ENCODE assay signal across 20 cellular contexts in genomic region chr6:7392402-7392801, GRCh38. TPM values are rescaled to one million over a fixed set of nuclear protein-coding genes. Genes with fewer than 3 reads are reported as not detected.
DNase-seq lines count a peak whose midpoint lies in the region; ATAC-seq and TF ChIP-seq lines count a peak whose summit lies in the region.
"Had no signal": no experiment of that assay in that cellular context is flagged by ENCODE, and none has a peak within 500 bp of the region (broad histone marks: within the 10 kb centered on the region; RNA-seq: fewer than 3 reads in every experiment).

No MANE protein-coding gene starts in this region.

- no peaks in the 10 kb centered on the region for H3K9me3 Mint-ChIP-seq in CD4-positive, CD25-positive, alpha-beta regulatory T cell
- no peaks in the 10 kb centered on the region for H3K9me3 Mint-ChIP-seq in activated naive CD8-positive, alpha-beta T cell treated with anti-CD3 and anti-CD28 coated beads for 36 hours

- H3K9me3 ChIP-seq in CD4-positive, CD25-positive, alpha-beta regulatory T cell (ENCODE audit: control insufficient read depth in 2 of 2, low read length in 2 of 2) = no peaks in the 10 kb centered on the region
- no peaks in the 10 kb centered on the region for H3K9me3 ChIP-seq in GM23248 (ENCODE audit: low read depth)
- H3K9me3 ChIP-seq in mesenchymal stem cell (ENCODE audit: control insufficient read depth, low read length) = no peaks in the 10 kb centered on the region
- no peaks in the 10 kb centered on the region for H3K9me3 ChIP-seq in colonic mucosa
- no peaks in the 10 kb centered on the region for H3K9me3 ChIP-seq in heart right ventricle
- H3K9me3 ChIP-seq: esophagus squamous epithelium, ovary, sigmoid colon, SK-N-SH, thyroid gland had no signal

- no peak overlapping the region for H4K91ac ChIP-seq in mesenchymal stem cell (ENCODE audit: low read length)

- H3K4me3 ChIP-seq in CD4-positive, CD25-positive, alpha-beta regulatory T cell (ENCODE audit: low read depth, low read length) = no peak overlapping the region
- H3K4me3 ChIP-seq in GM23248 = no peak overlapping the region
- no peak overlapping the region for H3K4me3 ChIP-seq in mesenchymal stem cell (ENCODE audit: insufficient read depth in 1 of 2, low read depth in 1 of 2, low read length in 2 of 2)
- H3K4me3 ChIP-seq in colonic mucosa = no peak overlapping the region
- no peak overlapping the region for H3K4me3 ChIP-seq in heart right ventricle
- H3K4me3 ChIP-seq: esophagus squamous epithelium, ovary, sigmoid colon, thyroid gland had no signal

- H3K4ac ChIP-seq in mesenchymal stem cell (ENCODE audit: low read depth in 1 of 2, low read length in 2 of 2) = no peak overlapping the region

- no peak overlapping the region for H3K23ac ChIP-seq in mesenchymal stem cell (ENCODE audit: low read length in 2 of 2)

- H3K9ac ChIP-seq in GM23248 = no peak overlapping the region
- peak overlapping the region; percentile 45 for H3K9ac ChIP-seq in mesenchymal stem cell (ENCODE audit: low read length)
- H3K9ac ChIP-seq in colonic mucosa (ENCODE audit: low read depth in 2 of 2, low read length in 2 of 2) = no peak overlapping the region
- H3K9ac ChIP-seq: SK-N-SH had no signal

- H3K4me1 Mint-ChIP-seq in CD4-positive, CD25-positive, alpha-beta regulatory T cell = peaks cover 20 to 54% (median 32%) of the 10 kb centered on the region in 4 donors
- H3K4me1 Mint-ChIP-seq in activated naive CD8-positive, alpha-beta T cell treated with anti-CD3 and anti-CD28 coated beads for 36 hours = peaks cover 43% of the 10 kb centered on the region

- H3K18ac ChIP-seq in mesenchymal stem cell (ENCODE audit: low read depth in 1 of 2, low read length in 2 of 2) = no peak overlapping the region

- intact Hi-C loops in colonic mucosa (cut with DNase I) (loop anchor here (10.0 kb wide), 1 partner anchor 222 kb away; no protein-coding TSS in a partner anchor), heart right ventricle (cut with DNase I) (loop anchor here in 2 of 10 donors (10.0 kb wide), 2 partner anchors 118 to 222 kb away; no protein-coding TSS in a partner anchor)

- H4K8ac ChIP-seq in mesenchymal stem cell (ENCODE audit: low read length) = no peak overlapping the region

- peaks cover 8% of the 10 kb centered on the region for H3K79me1 ChIP-seq in mesenchymal stem cell (replicated peaks; ENCODE audit: low read length, poor library complexity, severe bottlenecking)

- no peak for TF ChIP-seq CTCF in colonic mucosa (IDR thresholded peaks at IDR 0.05)
- TF ChIP-seq CTCF in heart right ventricle (IDR thresholded peaks at IDR 0.05) = no peak

- H3K4me3 Mint-ChIP-seq in CD4-positive, CD25-positive, alpha-beta regulatory T cell = peak overlapping the region in 2 of 4 donors; percentile 71 to 93
- H3K4me3 Mint-ChIP-seq in activated naive CD8-positive, alpha-beta T cell treated with anti-CD3 and anti-CD28 coated beads for 36 hours = peak overlapping the region; percentile 48

- H3F3A ChIP-seq in GM23248 (ENCODE audit: insufficient read depth) = peaks cover 21% of the 10 kb centered on the region

- in situ Hi-C loops in GM23248 (cut with MboI) = no loop called here

- H2AFZ ChIP-seq in GM23248 (no peak overlapping the region), mesenchymal stem cell (ENCODE audit: low read depth, low read length) (no peak overlapping the region)

- peak overlapping the region in 2 of 3 donors; percentile 5 to 77 for H3K27ac Mint-ChIP-seq in CD4-positive, CD25-positive, alpha-beta regulatory T cell
- no peak overlapping the region for H3K27ac Mint-ChIP-seq in activated naive CD8-positive, alpha-beta T cell treated with anti-CD3 and anti-CD28 coated beads for 36 hours

- no peaks in the 10 kb centered on the region for H4K20me1 ChIP-seq in GM23248 (ENCODE audit: insufficient read depth)

- DNase-seq in CD4-positive, CD25-positive, alpha-beta regulatory T cell = no peak
- DNase-seq in GM23248 = peak; percentile 44
- DNase-seq in activated naive CD8-positive, alpha-beta T cell treated with anti-CD3 and anti-CD28 coated beads for 36 hours = no peak
- DNase-seq in mesenchymal stem cell = peak; percentile 24
- no peak for DNase-seq in colonic mucosa
- DNase-seq in heart right ventricle = no peak
- DNase-seq: activated effector memory CD4-positive, alpha-beta T cell treated with Interleukin-2 at 50 U/mL for 16 hours; esophagus squamous epithelium; hypothalamus; kidney glomerular epithelial cell; NCI-H1092 treated with DMSO at 0.1 percent for 48 hours; NCI-H526; ovary; sigmoid colon; stimulated activated CD4-positive, alpha-beta T cell treated with anti-CD3 and anti-CD28 coated beads, Interleukin-4, amount 100 ng/mL, for 4 hours; thyroid gland had no signal

- H3K27ac ChIP-seq in CD4-positive, CD25-positive, alpha-beta regulatory T cell (ENCODE audit: insufficient read depth, low read length, poor library complexity, severe bottlenecking) = no peak overlapping the region
- H3K27ac ChIP-seq in GM23248 (no peak overlapping the region), mesenchymal stem cell (ENCODE audit: low read length, poor library complexity, severe bottlenecking) (no peak overlapping the region), colonic mucosa (no peak overlapping the region), heart right ventricle (no peak overlapping the region)
- H3K27ac ChIP-seq: esophagus squamous epithelium, ovary, sigmoid colon, thyroid gland had no signal

- no peaks in the 10 kb centered on the region for H3K27me3 Mint-ChIP-seq in CD4-positive, CD25-positive, alpha-beta regulatory T cell
- H3K27me3 Mint-ChIP-seq in activated naive CD8-positive, alpha-beta T cell treated with anti-CD3 and anti-CD28 coated beads for 36 hours = no peaks in the 10 kb centered on the region

- H2BK5ac ChIP-seq in mesenchymal stem cell (ENCODE audit: low read depth, low read length, poor library complexity, severe bottlenecking) = no peak overlapping the region

- H2AK5ac ChIP-seq in mesenchymal stem cell (ENCODE audit: low read length, severe bottlenecking) = no peak overlapping the region

- H2BK120ac ChIP-seq in mesenchymal stem cell (ENCODE audit: low read depth, low read length) = no peak overlapping the region

- peaks cover 67% of the 10 kb centered on the region for H3K79me2 ChIP-seq in GM23248 (ENCODE audit: insufficient read depth)

- H2BK15ac ChIP-seq in mesenchymal stem cell (ENCODE audit: low read depth, poor library complexity, severe bottlenecking) = no peak overlapping the region

- no peaks in the 10 kb centered on the region for H3K27me3 ChIP-seq in CD4-positive, CD25-positive, alpha-beta regulatory T cell (ENCODE audit: control insufficient read depth, insufficient read depth, low read length)
- H3K27me3 ChIP-seq in GM23248 (replicated peaks; ENCODE audit: insufficient read depth) = no peaks in the 10 kb centered on the region
- H3K27me3 ChIP-seq in mesenchymal stem cell (ENCODE audit: control insufficient read depth in 1 of 2, insufficient read depth in 1 of 2, low read length in 2 of 2) = no peaks in the 10 kb centered on the region
- H3K27me3 ChIP-seq in colonic mucosa = no peaks in the 10 kb centered on the region
- H3K27me3 ChIP-seq in heart right ventricle = no peaks in the 10 kb centered on the region
- H3K27me3 ChIP-seq: esophagus squamous epithelium, ovary, sigmoid colon, thyroid gland had no signal

- peaks cover 31% of the 10 kb centered on the region for H3K4me1 ChIP-seq in CD4-positive, CD25-positive, alpha-beta regulatory T cell (ENCODE audit: control insufficient read depth, insufficient read depth, low read length, poor library complexity, severe bottlenecking)
- H3K4me1 ChIP-seq in GM23248 (ENCODE audit: insufficient read depth) (peaks cover 25% of the 10 kb centered on the region), mesenchymal stem cell (ENCODE audit: control insufficient read depth, insufficient read depth, low read depth, low read length) (peaks cover 3% of the 10 kb centered on the region), colonic mucosa (peaks cover 7% of the 10 kb centered on the region), heart right ventricle (peaks cover 3 to 28% (median 22%) of the 10 kb centered on the region in 9 donors)

- H3K14ac ChIP-seq in mesenchymal stem cell (ENCODE audit: low read length in 2 of 2) = no peak overlapping the region

- no peaks in the 10 kb centered on the region for H3K9me2 ChIP-seq in GM23248 (ENCODE audit: insufficient read depth)
- H3K9me2 ChIP-seq: SK-N-SH had no signal

- ATAC-seq in CD4-positive, CD25-positive, alpha-beta regulatory T cell (ENCODE audit: low read depth in 2 of 2) = no peak
- ATAC-seq in GM18870 (IDR thresholded peaks at IDR 0.05; ENCODE audit: unreplicated experiment) = no peak
- no peak for ATAC-seq in heart right ventricle
- ATAC-seq: Panc1 had no signal

- 69 to 79% methylated on average over 6 of the region's 6 CpGs for WGBS in GM23248 (ENCODE audit: low coverage in 1 of 2, low lambda C conversion rate in 2 of 2, missing lambda C conversion rate in 2 of 2), 2 experiments
- 83% methylated on average over 3 of the region's 6 CpGs for WGBS in mesenchymal stem cell
- 90 to 92% methylated on average over 6 of the region's 6 CpGs for WGBS in heart right ventricle, 2 donors

- H3K36me3 Mint-ChIP-seq in CD4-positive, CD25-positive, alpha-beta regulatory T cell = peaks cover 18% of the 10 kb centered on the region
- peaks cover 43% of the 10 kb centered on the region for H3K36me3 Mint-ChIP-seq in activated naive CD8-positive, alpha-beta T cell treated with anti-CD3 and anti-CD28 coated beads for 36 hours

- H2BK12ac ChIP-seq in mesenchymal stem cell (ENCODE audit: low read length in 2 of 2) = no peak overlapping the region

- peaks cover 37% of the 10 kb centered on the region for H3K36me3 ChIP-seq in CD4-positive, CD25-positive, alpha-beta regulatory T cell (ENCODE audit: control insufficient read depth, insufficient read depth, low read length)
- peaks cover 28% of the 10 kb centered on the region for H3K36me3 ChIP-seq in GM23248 (ENCODE audit: low read depth)
- peaks cover 3 to 40% of the 10 kb centered on the region in 2 experiments for H3K36me3 ChIP-seq in mesenchymal stem cell (ENCODE audit: control insufficient read depth in 1 of 2, insufficient read depth in 2 of 2, low read depth in 1 of 2, low read length in 2 of 2)
- H3K36me3 ChIP-seq in colonic mucosa = no peaks in the 10 kb centered on the region
- H3K36me3 ChIP-seq in heart right ventricle = peaks cover 0 to 50% (median 21%) of the 10 kb centered on the region in 9 donors
- H3K36me3 ChIP-seq: ovary had no signal

- no peak overlapping the region for H3K4me2 ChIP-seq in GM23248 (ENCODE audit: unreplicated experiment)
- H3K4me2 ChIP-seq in mesenchymal stem cell (ENCODE audit: low read length, poor library complexity, severe bottlenecking) = no peak overlapping the region

RNA-seq across cellular contexts. Expression of gene RIOK1, which starts 2.8 kb away (rescaled TPM):
- total RNA-seq in CD4-positive, CD25-positive, alpha-beta regulatory T cell = 51.3 TPM
- 10 to 100 TPM; 15.9 to 19.4 (median 16.3) TPM for polyA plus RNA-seq in CD4-positive, CD25-positive, alpha-beta regulatory T cell
- 13.2 and 22.5 TPM in 2 replicates for total RNA-seq in GM23248 (2014; rRNA removed; shearing (Covaris generic))
- polyA plus RNA-seq in GM23248 (2016; fragmentation: Nextera tagmentation; extraction: Ambion mirVana) (22.4 and 26.4 TPM in 2 replicates), heart right ventricle (10 to 100 TPM in 1 of 2 donors, 1 to 10 TPM in 1; 8.4 to 11.1 TPM)
- total RNA-seq in activated naive CD8-positive, alpha-beta T cell treated with anti-CD3 and anti-CD28 coated beads for 36 hours = 10 to 100 TPM; 57.9 to 64.7 TPM
- 17.8 TPM for polyA plus RNA-seq in mesenchymal stem cell (2013, experiment 1 of 2)
- 17.4 TPM for polyA plus RNA-seq in mesenchymal stem cell (2013, experiment 2 of 2)
- total RNA-seq in colonic mucosa (10 to 100 TPM; 16.6 to 16.9 TPM), heart right ventricle (10 to 100 TPM in 6 of 10 donors, 1 to 10 TPM in 4; 7.0 to 13.4 (median 11.0) TPM)

RNA-seq across cellular contexts. Expression of gene CAGE1, which starts 2.9 kb away (rescaled TPM):
- 0.57 TPM for total RNA-seq in CD4-positive, CD25-positive, alpha-beta regulatory T cell
- under 1 TPM in 1 of 4 donors, not detected in 3; 0.08 TPM for polyA plus RNA-seq in CD4-positive, CD25-positive, alpha-beta regulatory T cell
- not detected in 2 replicates for total RNA-seq in GM23248 (2014; rRNA removed; shearing (Covaris generic))
- polyA plus RNA-seq in GM23248 (2016; fragmentation: Nextera tagmentation; extraction: Ambion mirVana) = not detected in 2 replicates
- under 1 TPM; 0.10 TPM for total RNA-seq in activated naive CD8-positive, alpha-beta T cell treated with anti-CD3 and anti-CD28 coated beads for 36 hours
- polyA plus RNA-seq in mesenchymal stem cell (2013, experiment 1 of 2) = not detected
- polyA plus RNA-seq in mesenchymal stem cell (2013, experiment 2 of 2) = not detected
- not detected for total RNA-seq in colonic mucosa
- under 1 TPM in 2 of 10 donors, not detected in 8; 0.08 to 0.32 TPM for total RNA-seq in heart right ventricle
- polyA plus RNA-seq in heart right ventricle = not detected
- total RNA-seq: ovary, sigmoid colon had no signal
- polyA plus RNA-seq: BJ, ovary, SK-N-SH had no signal

Comparison
In these comparisons a context has a peak if more than half of its experiments do, and no peak if none do; other contexts are left out.
1. DNase-seq: peak in GM23248 (single experiment) and mesenchymal stem cell (single experiment); none in CD4-positive, CD25-positive, alpha-beta regulatory T cell (0 of 3), activated naive CD8-positive, alpha-beta T cell treated with anti-CD3 and anti-CD28 coated beads for 36 hours (single experiment), colonic mucosa (single experiment) and heart right ventricle (0 of 2).